In the genomic region with DNA sequence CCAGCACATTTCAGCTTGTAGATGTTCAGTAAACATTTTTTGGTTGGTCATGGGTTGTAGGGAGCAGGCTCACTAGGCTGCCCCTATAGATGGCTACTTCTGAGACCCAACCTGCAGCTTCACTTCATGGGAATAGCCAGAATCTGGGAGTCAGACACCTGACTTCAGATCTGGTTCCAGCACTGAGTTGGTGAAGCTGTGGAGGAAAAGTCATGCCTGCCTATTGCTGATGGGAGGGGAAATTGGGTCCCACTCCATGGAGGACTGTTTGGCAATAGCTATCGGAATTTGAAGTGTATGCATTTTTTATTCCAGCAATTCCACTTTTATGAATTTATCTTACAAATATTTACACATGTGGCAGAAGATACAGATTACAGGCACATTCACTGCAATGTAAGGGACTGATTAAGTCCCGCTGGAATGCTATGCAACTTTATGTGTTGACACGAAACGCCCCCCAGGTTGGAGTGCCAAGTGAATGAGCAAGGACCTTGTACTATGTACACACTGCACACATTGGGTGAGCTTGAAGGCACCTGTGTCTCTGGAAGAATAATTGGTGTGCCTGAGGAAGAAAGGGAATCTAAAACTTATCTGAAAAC, we compare ENCODE assay signal across 1 cellular context.
TF ChIP-seq lines count a peak whose summit lies in the region.

No MANE protein-coding gene starts in this region.

TF ChIP-seq in IMR-90, 13 proteins besides CTCF, POLR2A, EP300 and RAD21:
- TF ChIP-seq MXI1 (IDR thresholded peaks at IDR 0.05; ENCODE audit: borderline replicate concordance, low read depth, low read length) = no peak
- peak; percentile 57; the same call in 1 of the 2 replicates for TF ChIP-seq BHLHE40 (IDR thresholded peaks at IDR 0.05; ENCODE audit: low read depth, low read length)
- TF ChIP-seq FOS (IDR thresholded peaks at IDR 0.05; ENCODE audit: low read depth, low read length) = no peak
- TF ChIP-seq RCOR1 (IDR thresholded peaks at IDR 0.05; ENCODE audit: insufficient replicate concordance, low read length) = peak; percentile 56
- TF ChIP-seq CHD1 (IDR thresholded peaks at IDR 0.05; ENCODE audit: low read depth, low read length) = no peak
- TF ChIP-seq CEBPB (IDR thresholded peaks at IDR 0.05; ENCODE audit: low read depth, low read length) = peak; percentile 37; the same call in 1 of the 2 replicates
- TF ChIP-seq RFX5 (IDR thresholded peaks at IDR 0.05; ENCODE audit: low read depth, low read length) = no peak
- TF ChIP-seq MAFK (IDR thresholded peaks at IDR 0.05; ENCODE audit: low read depth, low read length) = no peak
- no peak for TF ChIP-seq SMC3 (IDR thresholded peaks at IDR 0.05; ENCODE audit: low read depth, low read length)
- peak; percentile 30; the same call in 1 of the 2 replicates for TF ChIP-seq MAZ (IDR thresholded peaks at IDR 0.05; ENCODE audit: borderline replicate concordance, low read depth, low read length)
